8 cellular contexts compared by ENCODE assay signal in genomic region chr2:200509608-200510433, GRCh38. TPM values are rescaled to one million over a fixed set of nuclear protein-coding genes. Genes with fewer than 3 reads are reported as not detected.
DNase-seq lines count a peak whose midpoint lies in the region; ATAC-seq and TF ChIP-seq lines count a peak whose summit lies in the region.

TSS of gene KCTD18 (minus strand) at chr2:200510068. CDS start at chr2:200507016, 3,052 bp downstream.

- peak within 1 kb of the TSS; percentile 76 for H3K9ac ChIP-seq in muscle layer of colon (ENCODE audit: low read length)

- peaks cover 2% of the 10 kb centered on the region; the same call in 1 of the 2 replicates for H3K36me3 ChIP-seq in Panc1 (ENCODE audit: control insufficient read depth, insufficient read depth, low read length)
- peaks cover 9% of the 10 kb centered on the region for H3K36me3 ChIP-seq in muscle layer of colon (ENCODE audit: insufficient read depth, low read length)

- TF ChIP-seq RAD21 in Ishikawa (IDR thresholded peaks at IDR 0.05; ENCODE audit: low read depth) = peak; percentile 49; the same call in 1 of the 2 replicates

- CTCF ChIA-PET in Panc1 (lab: Charles Lee) = interaction anchor here (0.6 to 1.0 kb wide), 5 partner anchors 25 to 536 kb away, joined by 3 to 6 read pairs (median 3); no protein-coding TSS in a partner anchor

- H3K4me1 Mint-ChIP-seq in activated T-cell treated with anti-CD3 and anti-CD28 coated beads, Interleukin-2, amount 50 U/mL, for 4 hours (ENCODE audit: low read depth) = peaks cover 25% of the 10 kb centered on the region

- no peaks in the 10 kb centered on the region for H3K9me3 Mint-ChIP-seq in activated T-cell treated with anti-CD3 and anti-CD28 coated beads, Interleukin-2, amount 50 U/mL, for 4 hours

- peak; percentile 97 for TF ChIP-seq CTCF in Panc1 (IDR thresholded peaks at IDR 0.05)

- peaks cover 8% of the 10 kb centered on the region for H3K36me3 Mint-ChIP-seq in activated T-cell treated with anti-CD3 and anti-CD28 coated beads, Interleukin-2, amount 50 U/mL, for 4 hours (ENCODE audit: insufficient read depth)

- H3K4me1 ChIP-seq in Panc1 (ENCODE audit: control insufficient read depth, insufficient read depth, low read length) (peaks cover 11% of the 10 kb centered on the region; the same call in 1 of the 2 replicates), muscle layer of colon (ENCODE audit: insufficient read depth, low read length) (peaks cover 18% of the 10 kb centered on the region)

- H3K9me3 ChIP-seq in Panc1 (ENCODE audit: control insufficient read depth, insufficient read depth, low read depth, low read length) (no peaks in the 10 kb centered on the region), muscle layer of colon (ENCODE audit: low read length) (no peaks in the 10 kb centered on the region)

- TF ChIP-seq EP300 in Ishikawa (IDR thresholded peaks at IDR 0.05; ENCODE audit: borderline replicate concordance) = 0 out of 2 replicates have a peak, but pooled peaks have one; percentile 11

- POLR2A ChIA-PET in Panc1 (lab: Charles Lee) = interaction anchor here (0.6 kb wide), 1 partner anchor 17 kb away, joined by 6 read pairs; no protein-coding TSS in a partner anchor

- peak; percentile 99 for ATAC-seq in GM21576 (IDR thresholded peaks at IDR 0.05; ENCODE audit: unreplicated experiment)
- peak; percentile 99 for ATAC-seq in Panc1
- ATAC-seq in activated T-cell treated with anti-CD3 and anti-CD28 coated beads, Interleukin-2, amount 50 U/mL, for 4 hours = peak; percentile 99
- ATAC-seq in esophagus mucosa = peak; percentile 98

- intact Hi-C loops in Panc1 (cut with micrococcal nuclease; ENCODE audit: unreplicated experiment) = no loop called here

- H3K4me3 Mint-ChIP-seq in activated T-cell treated with anti-CD3 and anti-CD28 coated beads, Interleukin-2, amount 50 U/mL, for 4 hours = peak within 1 kb of the TSS; percentile 88

- in situ Hi-C loops in Panc1 (cut with HindIII; ENCODE audit: low pct_unique_long_range_greater_than_20kb, low sequenced_read_pairs) = no loop called here

- H3K4me3 ChIP-seq in Panc1 (ENCODE audit: low read depth in 2 of 2, low read length in 2 of 2) = peak within 1 kb of the TSS; percentile 59 to 80
- H3K4me3 ChIP-seq in muscle layer of colon (ENCODE audit: low read depth in 1 of 2, low read length in 2 of 2) = peak within 1 kb of the TSS; percentile 78 to 87

- no peaks in the 10 kb centered on the region for H3K27me3 ChIP-seq in Panc1 (ENCODE audit: control insufficient read depth, insufficient read depth, low read length)
- no peaks in the 10 kb centered on the region for H3K27me3 ChIP-seq in muscle layer of colon (ENCODE audit: control insufficient read depth in 1 of 2, insufficient read depth in 2 of 2, low read length in 2 of 2)

- DNase-seq in DMS53 treated with DMSO at 0.1 percent for 48 hours (lab: John Stamatoyannopoulos, UW; ENCODE audit: unreplicated experiment) (peak; percentile 81), Panc1 (ENCODE audit: low read depth, low spot score) (peak; percentile 13)
- DNase-seq in activated T-cell treated with anti-CD3 and anti-CD28 coated beads, Interleukin-2, amount 50 U/mL, for 4 hours = peak; percentile 91
- peak; percentile 78 for DNase-seq in stimulated activated CD8-positive, alpha-beta memory T cell treated with anti-CD3 and anti-CD28 coated beads, Interleukin-7, amount 100 ng/mL, for 24 hours (ENCODE audit: low read depth)

- H3K27ac ChIP-seq in Panc1 (ENCODE audit: low read length) (peak within 1 kb of the TSS; percentile 95), muscle layer of colon (ENCODE audit: low read depth, low read length) (peak within 1 kb of the TSS; percentile 85)

- no TSS peak for BruUV-seq in Panc1 (replicated peaks; lab: Mats Ljungman, UMichigan)

- H3K27me3 Mint-ChIP-seq in activated T-cell treated with anti-CD3 and anti-CD28 coated beads, Interleukin-2, amount 50 U/mL, for 4 hours (ENCODE audit: low read depth) = no peaks in the 10 kb centered on the region

TF ChIP-seq in Ishikawa, 13 proteins besides CTCF, POLR2A, EP300 and RAD21:
- TF ChIP-seq TAF1 (IDR thresholded peaks at IDR 0.05; ENCODE audit: low read depth) (0 out of 2 replicates have a peak, but pooled peaks have one; percentile 58), MAX (IDR thresholded peaks at IDR 0.05) (peak; percentile 60), REST (IDR thresholded peaks at IDR 0.05; ENCODE audit: low read depth) (no peak), ZBTB7A (IDR thresholded peaks at IDR 0.05; ENCODE audit: low read depth) (peak; percentile 71), USF1 (IDR thresholded peaks at IDR 0.05) (no peak), EGR1 (IDR thresholded peaks at IDR 0.05) (0 out of 2 replicates have a peak, but pooled peaks have one; percentile 7), TEAD4 (IDR thresholded peaks at IDR 0.05) (0 out of 2 replicates have a peak, but pooled peaks have one; percentile 11), TCF12 (IDR thresholded peaks at IDR 0.05; ENCODE audit: low read depth) (peak; percentile 54; the same call in 1 of the 2 replicates), CEBPB (IDR thresholded peaks at IDR 0.05) (no peak), YY1 (IDR thresholded peaks at IDR 0.05; ENCODE audit: low read depth) (peak; percentile 44; the same call in 1 of the 2 replicates)

RNA-seq across cellular contexts. Expression of gene KCTD18, which starts in this region (rescaled TPM):
- 14.7 TPM for total RNA-seq in Panc1 (2021; ENCODE audit: unreplicated experiment)
- polyA plus RNA-seq in Panc1 (2012; ENCODE audit: insufficient read length) = 10.2 TPM
- total RNA-seq in activated T-cell treated with anti-CD3 and anti-CD28 coated beads, Interleukin-2, amount 50 U/mL, for 4 hours = 10 to 100 TPM; 11.7 to 12.9 (median 12.7) TPM
- 10.8 TPM for total RNA-seq in esophagus mucosa

Comparison
In these comparisons a context has a peak if more than half of its experiments do, and no peak if none do; other contexts are left out.
1. Peak in every context shown above with its lines: DNase-seq, ATAC-seq, H3K4me3 ChIP-seq and H3K27ac ChIP-seq.
2. DNase-seq: peak in every context shown above with its lines; median percentile 91 in activated T-cell treated with anti-CD3 and anti-CD28 coated beads, Interleukin-2, amount 50 U/mL, for 4 hours; 81 in DMS53 treated with DMSO at 0.1 percent for 48 hours; 78 in stimulated activated CD8-positive, alpha-beta memory T cell treated with anti-CD3 and anti-CD28 coated beads, Interleukin-7, amount 100 ng/mL, for 24 hours; 13 in Panc1.